ENCODE assay signal across 26 cellular contexts in genomic region chr22:22618448-22618847, GRCh38. TPM values are rescaled to one million over a fixed set of nuclear protein-coding genes. Genes with fewer than 3 reads are reported as not detected.
"Had no signal": no experiment of that assay in that cellular context is flagged by ENCODE, and none has a peak within 500 bp of the region (broad histone marks: within the 10 kb centered on the region; RNA-seq: fewer than 3 reads in every experiment).

No MANE protein-coding gene starts in this region.

- ATAC-seq: HepG2, Panc1, PC-3 had no signal

- H3K4me2 ChIP-seq: KMS-11, SK-N-SH had no signal

- H3K9me3 ChIP-seq: SK-N-SH had no signal

- H3K9ac ChIP-seq: KMS-11, SK-N-SH had no signal

- H3K27ac ChIP-seq: KMS-11, RWPE1 had no signal

- DNase-seq: IMR-90, Kasumi-1, MM.1S, NCI-H1092 treated with DMSO at 0.1 percent for 48 hours, NCI-H1436, NCI-H187, NCI-H2029, NCI-H2081 treated with DMSO at 0.1 percent for 48 hours, NCI-H2171, NCI-H226, NCI-H446, NCI-H510A, NCI-H524 treated with DMSO at 0.1 percent for 48 hours, NCI-H69, NCI-H774, PC-3, SHP77, SK-N-SH had no signal

RNA-seq across cellular contexts. Expression of gene GGTLC2, which starts 26.0 kb away (rescaled TPM):
- total RNA-seq: HepG2, HT1080, IMR-90, M059J, OCI-LY7, PC-3, SK-MEL-5 had no signal
- polyA plus RNA-seq: HepG2, SK-N-SH had no signal

RNA-seq across cellular contexts. Expression of gene PRAME, which starts 59.4 kb away (rescaled TPM):
- total RNA-seq: IMR-90, M059J had no signal
- polyA plus RNA-seq: IMR-90 had no signal
